21 cellular contexts compared by ENCODE assay signal in genomic region chr10:109887776-109888175, GRCh38. TPM values are rescaled to one million over a fixed set of nuclear protein-coding genes. Genes with fewer than 3 reads are reported as not detected.
DNase-seq lines count a peak whose midpoint lies in the region; ATAC-seq and TF ChIP-seq lines count a peak whose summit lies in the region.
"Had no signal": no experiment of that assay in that cellular context is flagged by ENCODE, and none has a peak within 500 bp of the region (broad histone marks: within the 10 kb centered on the region; RNA-seq: fewer than 3 reads in every experiment).

No MANE protein-coding gene starts in this region.

- no peaks in the 10 kb centered on the region for H3K79me2 ChIP-seq in H9 (ENCODE audit: insufficient read depth, low read length)

- H3K27me3 ChIP-seq in H9 (ENCODE audit: insufficient read depth, low read length): no peaks in the 10 kb centered on the region
- H3K27me3 ChIP-seq in mesenchymal stem cell (ENCODE audit: control insufficient read depth in 1 of 2, insufficient read depth in 1 of 2, low read length in 2 of 2): no peaks in the 10 kb centered on the region
- H3K27me3 ChIP-seq in ovary: no peaks in the 10 kb centered on the region
- H3K27me3 ChIP-seq: MG63 had no signal

- H4K8ac ChIP-seq in H9 (replicated peaks; ENCODE audit: insufficient read length, low read depth, low read length): no peak overlapping the region
- H4K8ac ChIP-seq in mesenchymal stem cell (ENCODE audit: low read length): no peak overlapping the region

- H3K4me1 ChIP-seq in H9 (ENCODE audit: insufficient read depth, low read length) (no peaks in the 10 kb centered on the region; the same call in 1 of the 2 replicates), mesenchymal stem cell (ENCODE audit: control insufficient read depth, insufficient read depth, low read depth, low read length) (peaks cover 22% of the 10 kb centered on the region), ovary (ENCODE audit: insufficient read depth) (peaks cover 10% of the 10 kb centered on the region)

- no peak overlapping the region for H3K18ac ChIP-seq in H9 (ENCODE audit: insufficient read length, low read depth, low read length)
- H3K18ac ChIP-seq in mesenchymal stem cell (ENCODE audit: low read depth in 1 of 2, low read length in 2 of 2): no peak overlapping the region

- no peak for TF ChIP-seq EP300 in ovary (IDR thresholded peaks at IDR 0.05)

- no peak overlapping the region for H3K23ac ChIP-seq in H9 (ENCODE audit: insufficient read length, low read depth, low read length)
- H3K23ac ChIP-seq in mesenchymal stem cell (ENCODE audit: low read length in 2 of 2): no peak overlapping the region

- no peaks in the 10 kb centered on the region for H4K20me1 ChIP-seq in H9 (ENCODE audit: control insufficient read depth, insufficient read depth, insufficient read length)

- no peaks in the 10 kb centered on the region for H3K27me3 Mint-ChIP-seq in H9 (ENCODE audit: low read depth)
- no peaks in the 10 kb centered on the region for H3K27me3 Mint-ChIP-seq in activated T-helper 17 cell treated with anti-CD3 and anti-CD28 coated beads, Interleukin-2, amount 50 U/mL, for 72 hours
- no peaks in the 10 kb centered on the region for H3K27me3 Mint-ChIP-seq in activated CD4-positive, alpha-beta memory T cell treated with anti-CD3 and anti-CD28 coated beads for 36 hours
- H3K27me3 Mint-ChIP-seq: B cell had no signal

- H2BK120ac ChIP-seq in H9 (ENCODE audit: low read depth, low read length, poor library complexity, severe bottlenecking) (no peak overlapping the region), mesenchymal stem cell (ENCODE audit: low read depth, low read length) (no peak overlapping the region)

- H4K91ac ChIP-seq in H9 (ENCODE audit: insufficient read length, low read depth, low read length) (no peak overlapping the region), mesenchymal stem cell (ENCODE audit: low read length) (no peak overlapping the region)

- 0 out of 7 replicates have a peak overlapping the region, but pooled peaks of 1 of the 3 experiments have one; percentile 37 for H3K27ac Mint-ChIP-seq in H9
- peak overlapping the region; percentile 67 for H3K27ac Mint-ChIP-seq in activated T-helper 17 cell treated with anti-CD3 and anti-CD28 coated beads, Interleukin-2, amount 50 U/mL, for 72 hours
- H3K27ac Mint-ChIP-seq in activated CD4-positive, alpha-beta memory T cell treated with anti-CD3 and anti-CD28 coated beads for 36 hours: no peak overlapping the region
- H3K27ac Mint-ChIP-seq in activated naive CD4-positive, alpha-beta T cell treated with anti-CD3 and anti-CD28 coated beads, Interleukin-2, amount 50 U/mL, for 72 hours: peak overlapping the region in 1 of 2 donors; percentile 47
- H3K27ac Mint-ChIP-seq: B cell had no signal

- H3K56ac ChIP-seq in H9 (ENCODE audit: insufficient read length, low read depth, low read length): no peak overlapping the region

- H3K23me2 ChIP-seq in H9 (ENCODE audit: insufficient read length, low read depth, low read length, poor library complexity, severe bottlenecking): no peaks in the 10 kb centered on the region

- peaks cover 26 to 29% of the 10 kb centered on the region in 2 experiments for H3K4me1 Mint-ChIP-seq in H9
- H3K4me1 Mint-ChIP-seq in activated T-helper 17 cell treated with anti-CD3 and anti-CD28 coated beads, Interleukin-2, amount 50 U/mL, for 72 hours: peaks cover 38% of the 10 kb centered on the region
- peaks cover 41% of the 10 kb centered on the region for H3K4me1 Mint-ChIP-seq in activated CD4-positive, alpha-beta memory T cell treated with anti-CD3 and anti-CD28 coated beads for 36 hours (ENCODE audit: low read depth)

- no peak overlapping the region for H3K4me3 ChIP-seq in mesenchymal stem cell (ENCODE audit: insufficient read depth in 1 of 2, low read depth in 1 of 2, low read length in 2 of 2)
- no peak overlapping the region for H3K4me3 ChIP-seq in ovary
- H3K4me3 ChIP-seq: A549, MG63 had no signal

- H3T11ph ChIP-seq in H9 (ENCODE audit: low read length): no peak overlapping the region

- peaks cover 34 to 59% of the 10 kb centered on the region in 2 experiments for H3K36me3 ChIP-seq in mesenchymal stem cell (ENCODE audit: control insufficient read depth in 1 of 2, insufficient read depth in 2 of 2, low read depth in 1 of 2, low read length in 2 of 2)
- no peaks in the 10 kb centered on the region for H3K36me3 ChIP-seq in ovary

- H2AFZ ChIP-seq in H9 (ENCODE audit: low read length): no peak overlapping the region
- H2AFZ ChIP-seq in mesenchymal stem cell (ENCODE audit: low read depth, low read length): no peak overlapping the region

- H3K79me1 ChIP-seq in H9 (ENCODE audit: insufficient read depth, low read depth, low read length, poor library complexity, severe bottlenecking): no peaks in the 10 kb centered on the region
- peaks cover 35% of the 10 kb centered on the region for H3K79me1 ChIP-seq in mesenchymal stem cell (replicated peaks; ENCODE audit: low read length, poor library complexity, severe bottlenecking)

- POLR2A ChIA-PET in activated CD4-positive, alpha-beta memory T cell treated with anti-CD3 and anti-CD28 coated beads for 36 hours (lab: Charles Lee): no interaction called here

- TF ChIP-seq POLR2A in ovary (IDR thresholded peaks at IDR 0.05): no peak

- H3K9ac ChIP-seq in H9 (ENCODE audit: extremely low read depth, insufficient read length, low read length) (no peak overlapping the region), mesenchymal stem cell (ENCODE audit: low read length) (no peak overlapping the region)

- no peaks in the 10 kb centered on the region for H3K9me3 Mint-ChIP-seq in H9
- no peaks in the 10 kb centered on the region for H3K9me3 Mint-ChIP-seq in activated T-helper 17 cell treated with anti-CD3 and anti-CD28 coated beads, Interleukin-2, amount 50 U/mL, for 72 hours
- H3K9me3 Mint-ChIP-seq in activated CD4-positive, alpha-beta memory T cell treated with anti-CD3 and anti-CD28 coated beads for 36 hours: no peaks in the 10 kb centered on the region
- H3K9me3 Mint-ChIP-seq in activated naive CD4-positive, alpha-beta T cell treated with anti-CD3 and anti-CD28 coated beads, Interleukin-2, amount 50 U/mL, for 72 hours: no peaks in the 10 kb centered on the region
- H3K9me3 Mint-ChIP-seq: CD14-positive monocyte had no signal

- H3K14ac ChIP-seq in H9 (ENCODE audit: insufficient read depth, low read length) (no peak overlapping the region), mesenchymal stem cell (ENCODE audit: low read length in 2 of 2) (no peak overlapping the region)

- H3K4me3 Mint-ChIP-seq in H9: no peak overlapping the region
- no peak overlapping the region for H3K4me3 Mint-ChIP-seq in activated T-helper 17 cell treated with anti-CD3 and anti-CD28 coated beads, Interleukin-2, amount 50 U/mL, for 72 hours
- H3K4me3 Mint-ChIP-seq in activated CD4-positive, alpha-beta memory T cell treated with anti-CD3 and anti-CD28 coated beads for 36 hours: no peak overlapping the region
- H3K4me3 Mint-ChIP-seq: B cell, CD14-positive monocyte had no signal

- H2BK12ac ChIP-seq in H9 (ENCODE audit: insufficient read length, low read depth, low read length): no peak overlapping the region
- no peak overlapping the region for H2BK12ac ChIP-seq in mesenchymal stem cell (ENCODE audit: low read length in 2 of 2)

- no peak overlapping the region for H2BK20ac ChIP-seq in H9 (ENCODE audit: low read depth, low read length, poor library complexity, severe bottlenecking)

- TF ChIP-seq CTCF in H9 (conservative IDR thresholded peaks at IDR 0.05) (no peak), ovary (IDR thresholded peaks at IDR 0.05) (no peak)

- H3K9me3 ChIP-seq in H9 (ENCODE audit: control insufficient read depth, low read depth, low read length) (no peaks in the 10 kb centered on the region), mesenchymal stem cell (ENCODE audit: control insufficient read depth, low read length) (no peaks in the 10 kb centered on the region), ovary (no peaks in the 10 kb centered on the region)
- H3K9me3 ChIP-seq: A549, MG63 had no signal

- H3K36me3 Mint-ChIP-seq in H9 (ENCODE audit: insufficient read depth in 1 of 3, low read depth in 3 of 3): peaks cover 20 to 62% (median 41%) of the 10 kb centered on the region in 3 experiments; a peak in 6 of 7 replicates
- H3K36me3 Mint-ChIP-seq in activated T-helper 17 cell treated with anti-CD3 and anti-CD28 coated beads, Interleukin-2, amount 50 U/mL, for 72 hours (ENCODE audit: low read depth): peaks cover 98% of the 10 kb centered on the region
- peaks cover 42% of the 10 kb centered on the region for H3K36me3 Mint-ChIP-seq in activated CD4-positive, alpha-beta memory T cell treated with anti-CD3 and anti-CD28 coated beads for 36 hours
- peaks cover 15% of the 10 kb centered on the region in 2 donors for H3K36me3 Mint-ChIP-seq in activated naive CD4-positive, alpha-beta T cell treated with anti-CD3 and anti-CD28 coated beads, Interleukin-2, amount 50 U/mL, for 72 hours

- CTCF ChIA-PET in activated CD4-positive, alpha-beta memory T cell treated with anti-CD3 and anti-CD28 coated beads for 36 hours (lab: Charles Lee): interaction anchor here (0.6 kb wide), 1 partner anchor 16 kb away, joined by 4 read pairs; no protein-coding TSS in a partner anchor

- H3K4me2 ChIP-seq in H9 (ENCODE audit: insufficient read depth, insufficient read length, low read length) (no peak overlapping the region), mesenchymal stem cell (ENCODE audit: low read length, poor library complexity, severe bottlenecking) (no peak overlapping the region)
- H3K4me2 ChIP-seq: A549 had no signal

- no peak for ATAC-seq in activated T-helper 17 cell treated with anti-CD3 and anti-CD28 coated beads, Interleukin-2, amount 50 U/mL, for 72 hours (replicated peaks)
- ATAC-seq in sciatic nerve: no peak
- ATAC-seq in activated naive CD4-positive, alpha-beta T cell treated with anti-CD3 and anti-CD28 coated beads, Interleukin-2, amount 50 U/mL, for 72 hours: no peak
- ATAC-seq: A549 had no signal

- H2BK15ac ChIP-seq in H9 (ENCODE audit: low read depth, low read length): no peak overlapping the region
- no peak overlapping the region for H2BK15ac ChIP-seq in mesenchymal stem cell (ENCODE audit: low read depth, poor library complexity, severe bottlenecking)

- H3K4ac ChIP-seq in H9 (ENCODE audit: low read depth, low read length) (no peak overlapping the region), mesenchymal stem cell (ENCODE audit: low read depth in 1 of 2, low read length in 2 of 2) (no peak overlapping the region)

- no peak overlapping the region for H4K5ac ChIP-seq in H9 (ENCODE audit: insufficient read length, low read depth, low read length)

- peak; percentile 14 for DNase-seq in H9
- DNase-seq in mesenchymal stem cell: no peak
- peak; percentile 47 for DNase-seq in sciatic nerve (ENCODE audit: low spot score)
- DNase-seq in activated CD4-positive, alpha-beta memory T cell treated with anti-CD3 and anti-CD28 coated beads for 36 hours: no peak
- no peak for DNase-seq in NCI-H1436 (lab: John Stamatoyannopoulos, UW)
- DNase-seq in ovary: no peak
- DNase-seq in activated naive CD4-positive, alpha-beta T cell treated with anti-CD3 and anti-CD28 coated beads, Interleukin-2, amount 50 U/mL, for 72 hours (ENCODE audit: low spot score in 2 of 2): no peak
- DNase-seq: EL, GF-D8, MG63, NCI-H1048, NCI-H1417 treated with DMSO at 0.1 percent for 48 hours, NCI-H187 treated with DMSO at 0.1 percent for 48 hours, NCI-H2107, NCI-H446 treated with DMSO at 0.1 percent for 48 hours, NCI-H526 treated with DMSO at 0.1 percent for 48 hours, Right ventricle myocardium superior had no signal

- no CpG with 5 or more reads among the region's 9 CpGs for WGBS in H9 (ENCODE audit: extremely low coverage, insufficient read length, low lambda C conversion rate)
- 96% methylated on average over 9 of the region's 9 CpGs for WGBS in mesenchymal stem cell
- 89 to 94% (median 91%) methylated on average over 9 of the region's 9 CpGs for WGBS in ovary, 3 donors

- intact Hi-C loops in sciatic nerve (cut with DNase I): loop anchor here (10.0 kb wide), 1 partner anchor 397 kb away; no protein-coding TSS in a partner anchor
- intact Hi-C loops in activated CD4-positive, alpha-beta memory T cell treated with anti-CD3 and anti-CD28 coated beads for 36 hours (cut with micrococcal nuclease): loop anchor here (10.0 kb wide), 1 partner anchor 387 kb away; no protein-coding TSS in a partner anchor
- intact Hi-C loops in ovary (cut with DNase I): loop anchor here (10.0 kb wide), 4 partner anchors 117 to 397 kb away; partner anchors contain the start of gene ADD3 (in 1 of the 4)

- H2AK5ac ChIP-seq in H9 (ENCODE audit: insufficient read length, low read length): no peak overlapping the region
- H2AK5ac ChIP-seq in mesenchymal stem cell (ENCODE audit: low read length, severe bottlenecking): peak overlapping the region; percentile 27

- no peak overlapping the region for H3K27ac ChIP-seq in H9 (ENCODE audit: insufficient read length, low read depth, low read length)
- no peak overlapping the region for H3K27ac ChIP-seq in mesenchymal stem cell (ENCODE audit: low read length, poor library complexity, severe bottlenecking)
- H3K27ac ChIP-seq in ovary: no peak overlapping the region
- H3K27ac ChIP-seq: A549 had no signal

- no peak overlapping the region for H2BK5ac ChIP-seq in H9 (ENCODE audit: insufficient read length, low read length)
- no peak overlapping the region for H2BK5ac ChIP-seq in mesenchymal stem cell (ENCODE audit: low read depth, low read length, poor library complexity, severe bottlenecking)

RNA-seq across cellular contexts. Expression of gene XPNPEP1, which starts 35.5 kb away (rescaled TPM):
- total RNA-seq in H9 (2021) (64.4 and 71.3 TPM in 2 replicates), sciatic nerve (60.6 TPM), ovary (10 to 100 TPM; 39.6 to 70.7 (median 47.1) TPM)
- total RNA-seq in activated T-helper 17 cell treated with anti-CD3 and anti-CD28 coated beads, Interleukin-2, amount 50 U/mL, for 72 hours: 100 to 1,000 TPM in 1 of 2 donors, 10 to 100 TPM in 1; 97.5 to 108 TPM
- 48.5 TPM for polyA plus RNA-seq in mesenchymal stem cell (2013, experiment 1 of 2)
- polyA plus RNA-seq in mesenchymal stem cell (2013, experiment 2 of 2): 47.3 TPM
- total RNA-seq in activated CD4-positive, alpha-beta memory T cell treated with anti-CD3 and anti-CD28 coated beads for 36 hours: 10 to 100 TPM; 66.4 to 66.6 TPM
- 10 to 100 TPM; 27.2 to 70.4 TPM for polyA plus RNA-seq in ovary
- 100 to 1,000 TPM in 1 of 2 donors, 10 to 100 TPM in 1; 77.9 to 118 TPM for total RNA-seq in activated naive CD4-positive, alpha-beta T cell treated with anti-CD3 and anti-CD28 coated beads, Interleukin-2, amount 50 U/mL, for 72 hours

Comparison
In these comparisons a context has a peak if more than half of its experiments do, and no peak if none do; other contexts are left out.
1. DNase-seq: peak in H9 (single experiment) and sciatic nerve (single experiment); none in mesenchymal stem cell (single experiment), activated CD4-positive, alpha-beta memory T cell treated with anti-CD3 and anti-CD28 coated beads for 36 hours (single experiment), NCI-H1436 (single experiment), ovary (0 of 5) and activated naive CD4-positive, alpha-beta T cell treated with anti-CD3 and anti-CD28 coated beads, Interleukin-2, amount 50 U/mL, for 72 hours (0 of 2).